1 cellular context compared by ENCODE assay signal in the genomic region with DNA sequence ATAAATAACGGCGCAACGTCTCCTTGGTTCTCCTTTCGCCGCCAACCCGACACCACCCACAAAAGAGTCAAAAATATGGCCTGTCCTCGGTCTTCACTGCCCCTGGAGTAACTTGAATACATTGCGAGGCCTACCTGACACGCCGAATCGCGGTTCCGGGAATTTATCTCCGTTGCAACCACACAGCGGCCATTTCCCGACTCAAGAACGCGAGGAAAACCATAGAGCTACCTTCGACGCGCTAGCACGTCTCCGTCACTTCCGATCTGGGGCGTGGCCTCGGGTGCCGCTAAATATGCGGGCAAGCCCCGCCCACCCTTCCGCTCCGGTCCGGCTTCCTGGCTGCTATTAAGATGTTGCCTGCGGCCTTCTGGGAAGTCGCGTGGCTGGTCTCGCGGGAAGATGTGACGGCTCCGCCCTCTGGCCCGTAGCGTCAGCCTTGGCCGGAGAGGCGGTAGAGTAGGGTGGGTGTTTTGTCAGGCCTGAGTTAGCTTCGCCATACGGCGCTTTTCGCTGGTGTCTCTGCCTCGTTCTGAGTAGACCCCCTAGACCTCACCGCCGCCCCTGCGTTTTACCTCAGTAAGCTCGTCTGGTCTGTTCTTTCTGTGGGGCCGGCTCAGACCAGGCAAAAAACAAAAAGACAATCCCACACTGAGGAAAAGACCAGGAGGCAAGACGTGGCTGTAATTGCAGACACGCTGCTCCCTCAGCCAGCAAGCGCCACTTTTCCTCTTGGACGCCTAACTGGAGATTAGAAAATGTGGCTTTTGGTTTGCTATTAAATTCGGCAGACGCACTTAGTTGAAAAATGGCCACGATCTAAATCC.
TF ChIP-seq lines count a peak whose summit lies in the region.

TSS of gene BCLAF1 (minus strand) at position 268 of the 827 bp plus-strand sequence. CDS start 9,980 bp downstream, outside the sequence.

TF ChIP-seq in SK-N-SH treated with all-trans-retinoic acid at 6 μM for 48 hours, 23 proteins besides CTCF, POLR2A, EP300 and RAD21 (continued from another document):
- TF ChIP-seq ZNF8 (CRISPR knock-in tag; IDR thresholded peaks at IDR 0.05) (no peak), CREB5 (CRISPR knock-in tag; IDR thresholded peaks at IDR 0.05; ENCODE audit: low read depth) (no peak), OSR1 (CRISPR knock-in tag; IDR thresholded peaks at IDR 0.05) (no peak), PPARA (CRISPR knock-in tag; IDR thresholded peaks at IDR 0.05; ENCODE audit: borderline replicate concordance) (no peak), GLIS3 (CRISPR knock-in tag; IDR thresholded peaks at IDR 0.05) (0 out of 2 replicates have a peak, but pooled peaks have one; percentile 81), CSRNP3 (CRISPR knock-in tag; IDR thresholded peaks at IDR 0.05) (no peak), ARNTL (CRISPR knock-in tag; IDR thresholded peaks at IDR 0.05; ENCODE audit: borderline replicate concordance, low read depth) (no peak), ESRRG (CRISPR knock-in tag; IDR thresholded peaks at IDR 0.05) (no peak)
